12 cellular contexts compared by ENCODE assay signal in the genomic region with DNA sequence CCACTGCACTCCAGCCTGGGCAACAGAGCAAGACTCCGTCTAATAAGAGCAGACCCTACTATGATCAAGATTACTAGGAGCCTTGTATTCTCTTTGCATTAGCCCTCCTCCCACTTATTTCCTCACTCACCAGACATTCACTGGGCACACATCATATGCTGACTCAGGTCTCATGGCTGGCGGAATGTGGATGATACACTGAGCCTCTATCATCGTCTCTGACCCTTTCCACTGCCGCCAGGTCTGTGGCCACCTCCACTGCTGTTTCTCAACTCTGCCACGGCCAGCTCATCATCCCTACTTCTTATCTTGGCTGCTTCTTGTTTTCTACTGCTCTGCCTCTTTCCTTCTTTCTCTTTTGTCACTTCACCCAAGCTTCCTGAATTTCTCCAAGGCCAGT.
DNase-seq lines count a peak whose midpoint lies in the region; ATAC-seq, FAIRE-seq and TF ChIP-seq lines count a peak whose summit lies in the region.
"Had no signal": no experiment of that assay in that cellular context is flagged by ENCODE, and none has a peak within 500 bp of the region (broad histone marks: within the 10 kb centered on the region; RNA-seq: fewer than 3 reads in every experiment).

No MANE protein-coding gene starts in this region.

- H3K36me3 ChIP-seq in bronchial epithelial cell (ENCODE audit: control insufficient read depth, insufficient read depth, low read length), result no peaks in the 10 kb centered on the region
- no peaks in the 10 kb centered on the region for H3K36me3 ChIP-seq in pancreas
- H3K36me3 ChIP-seq in left ventricle myocardium inferior, result no peaks in the 10 kb centered on the region
- H3K36me3 ChIP-seq: ascending aorta had no signal

- FAIRE-seq in bronchial epithelial cell (lab: Jason Lieb, UNC) (no peak), pancreas (lab: Jason Lieb, UNC) (no peak)

- no peaks in the 10 kb centered on the region for H3K27me3 ChIP-seq in bronchial epithelial cell (ENCODE audit: control insufficient read depth, insufficient read depth, low read length)
- H3K27me3 ChIP-seq in pancreas, result no peaks in the 10 kb centered on the region
- no peaks in the 10 kb centered on the region for H3K27me3 ChIP-seq in left ventricle myocardium inferior (ENCODE audit: low read depth)
- H3K27me3 ChIP-seq: ascending aorta had no signal

- ATAC-seq in omental fat pad (ENCODE audit: low FRiP score), result peak; percentile 85
- no peak for ATAC-seq in pancreas
- ATAC-seq in HG02870 (IDR thresholded peaks at IDR 0.05; ENCODE audit: unreplicated experiment), result no peak
- ATAC-seq: stimulated activated effector memory CD8-positive, alpha-beta T cell treated with anti-CD3 and anti-CD28 coated beads, Interleukin-12 subunit alpha, Interleukin-12 subunit beta, amount 100 ng/mL, for 72 hours had no signal

- TF ChIP-seq CTCF in bronchial epithelial cell (IDR thresholded peaks at IDR 0.05; ENCODE audit: insufficient read depth, low read length, severe bottlenecking) (no peak), omental fat pad (IDR thresholded peaks at IDR 0.05) (no peak), pancreas (IDR thresholded peaks at IDR 0.05) (no peak), left ventricle myocardium inferior (IDR thresholded peaks at IDR 0.05; ENCODE audit: borderline replicate concordance) (no peak)

- DNase-seq in EL, result peak; percentile 81
- peak; percentile 46 for DNase-seq in OCI-M1 (lab: John Stamatoyannopoulos, UW)
- DNase-seq in bronchial epithelial cell (ENCODE audit: low read depth), result peak; percentile 66
- DNase-seq in omental fat pad (ENCODE audit: low spot score), result peak; percentile 36
- DNase-seq in pancreas, result no peak
- no peak for DNase-seq in left ventricle myocardium inferior
- DNase-seq: DMS153, GOT3, NCI-H146 had no signal

- H3K9me3 ChIP-seq in pancreas (no peaks in the 10 kb centered on the region), left ventricle myocardium inferior (replicated peaks) (no peaks in the 10 kb centered on the region)
- H3K9me3 ChIP-seq: ascending aorta had no signal

- H3K27ac ChIP-seq in pancreas (no peak overlapping the region), left ventricle myocardium inferior (replicated peaks) (no peak overlapping the region)
- H3K27ac ChIP-seq: ascending aorta had no signal

- WGBS in pancreas, 2 donors, result 83 to 91% methylated on average over 5 of the region's 5 CpGs

- H3K4me1 ChIP-seq in pancreas, result no peaks in the 10 kb centered on the region
- H3K4me1 ChIP-seq in left ventricle myocardium inferior, result peaks cover 11% of the 10 kb centered on the region

- intact Hi-C loops in pancreas (cut with DNase I), result no loop called here
- intact Hi-C loops in left ventricle myocardium inferior (cut with micrococcal nuclease), result no loop called here

- H3K4me3 ChIP-seq in bronchial epithelial cell (ENCODE audit: low read depth, low read length) (no peak overlapping the region), pancreas (no peak overlapping the region), left ventricle myocardium inferior (no peak overlapping the region)
- H3K4me3 ChIP-seq: ascending aorta had no signal

Comparison
In these comparisons a context has a peak if more than half of its experiments do, and no peak if none do; other contexts are left out.
1. DNase-seq: peak in EL (single experiment), OCI-M1 (single experiment), bronchial epithelial cell (single experiment) and omental fat pad (single experiment); none in pancreas (0 of 6) and left ventricle myocardium inferior (single experiment).